In the genomic region with DNA sequence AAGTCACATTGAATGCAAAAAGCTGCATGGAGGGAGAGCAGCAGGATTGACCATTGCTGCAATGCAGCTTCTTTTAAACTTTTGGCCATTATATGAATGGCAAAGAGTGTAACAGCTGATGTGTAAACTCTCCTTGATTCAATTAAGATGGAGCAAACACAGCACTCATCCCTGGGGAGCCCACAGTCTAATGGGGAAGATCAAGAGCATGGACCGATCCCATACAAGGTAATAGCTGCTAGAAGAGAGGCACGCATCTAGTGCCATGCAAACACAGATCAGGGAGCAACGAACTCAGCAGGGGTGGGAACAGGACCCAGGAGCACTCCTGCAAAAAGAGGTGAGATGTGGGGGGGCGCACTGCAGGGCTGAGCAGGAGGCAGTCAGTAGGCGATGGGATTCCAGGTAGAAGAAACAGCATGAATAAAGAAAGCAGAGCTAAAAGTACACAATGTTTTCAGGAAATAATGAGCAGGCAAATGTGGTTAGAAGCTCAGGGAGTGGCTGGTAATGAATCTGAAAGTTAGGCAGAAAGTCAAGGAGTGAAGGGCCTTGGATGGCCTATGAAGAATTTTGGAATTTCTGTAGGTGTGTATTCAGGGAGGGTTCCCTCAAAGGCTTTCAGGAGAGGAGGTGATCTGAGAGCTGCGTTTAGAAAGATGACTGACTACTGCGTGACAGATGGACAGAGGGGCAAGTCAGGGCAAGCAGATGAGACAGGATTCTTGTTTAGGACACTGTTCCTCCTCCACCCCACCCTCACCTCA, we compare ENCODE assay signal across 14 cellular contexts. TPM values are rescaled to one million over a fixed set of nuclear protein-coding genes. Genes with fewer than 3 reads are reported as not detected.
DNase-seq lines count a peak whose midpoint lies in the region; ATAC-seq and TF ChIP-seq lines count a peak whose summit lies in the region.
"Had no signal": no experiment of that assay in that cellular context is flagged by ENCODE, and none has a peak within 500 bp of the region (broad histone marks: within the 10 kb centered on the region; RNA-seq: fewer than 3 reads in every experiment).

No MANE protein-coding gene starts in this region.

- H3F3A ChIP-seq in PC-3 (ENCODE audit: low read length, unreplicated experiment) = no peaks in the 10 kb centered on the region
- peaks cover 4% of the 10 kb centered on the region for H3F3A ChIP-seq in smooth muscle cell (ENCODE audit: low read depth)

- TF ChIP-seq CTCF in HEK293 (tag by site-specific recombination; IDR thresholded peaks at IDR 0.05) (no peak), PC-3 (conservative IDR thresholded peaks at IDR 0.05; ENCODE audit: low read depth, low read length) (no peak), gastroesophageal sphincter (IDR thresholded peaks at IDR 0.05) (no peak), smooth muscle cell (IDR thresholded peaks at IDR 0.05; ENCODE audit: borderline replicate concordance, insufficient read depth, poor library complexity, severe bottlenecking) (no peak)

- H3K9me3 ChIP-seq in HEK293 (ENCODE audit: control insufficient read depth, insufficient read depth, low read depth, low read length) = no peaks in the 10 kb centered on the region
- H3K9me3 ChIP-seq in PC-3 (ENCODE audit: low read length) = no peaks in the 10 kb centered on the region
- no peaks in the 10 kb centered on the region for H3K9me3 ChIP-seq in gastroesophageal sphincter
- H3K9me3 ChIP-seq in smooth muscle cell (replicated peaks; ENCODE audit: low read depth) = no peaks in the 10 kb centered on the region

- H3K27ac ChIP-seq in HEK293 (ENCODE audit: extremely low read depth, low read depth, low read length) = no peak overlapping the region
- H3K27ac ChIP-seq in PC-3 (ENCODE audit: low read length) = peak overlapping the region; percentile 85
- H3K27ac ChIP-seq in gastroesophageal sphincter = peak overlapping the region; percentile 3 to 85 (median 78)
- H3K27ac ChIP-seq in smooth muscle cell (ENCODE audit: low read depth) = peak overlapping the region; percentile 95

- TF ChIP-seq POLR2A in gastroesophageal sphincter (IDR thresholded peaks at IDR 0.05) = no peak

- H3K9me2 ChIP-seq in PC-3 (replicated peaks; ENCODE audit: low read length) = no peaks in the 10 kb centered on the region

- WGBS in gastroesophageal sphincter (ENCODE audit: low coverage in 1 of 2), 2 donors = 61 to 75% methylated on average over 6 to 7 of the region's 7 CpGs
- 74% methylated on average over 7 of the region's 7 CpGs for WGBS in smooth muscle cell (ENCODE audit: low lambda C conversion rate)

- TF ChIP-seq EP300 in gastroesophageal sphincter (IDR thresholded peaks at IDR 0.05) = no peak

- H3K36me3 ChIP-seq in HEK293 (ENCODE audit: control insufficient read depth in 2 of 2, insufficient read depth in 1 of 2, low read length in 2 of 2) (no peaks in the 10 kb centered on the region), PC-3 (ENCODE audit: low read depth, low read length) (no peaks in the 10 kb centered on the region), gastroesophageal sphincter (no peaks in the 10 kb centered on the region), smooth muscle cell (ENCODE audit: low read depth) (no peaks in the 10 kb centered on the region)

- CTCF ChIA-PET in HEK293 (lab: Yijun Ruan, JAX) = interaction anchor here (0.8 to 1.3 kb wide), 2 partner anchors 10 to 50 kb away, joined by 3 to 4 read pairs; no protein-coding TSS in a partner anchor
- CTCF ChIA-PET in PC-3 (lab: Charles Lee) = interaction anchor here (0.7 to 0.9 kb wide), 2 partner anchors 10 to 44 kb away, joined by 3 to 7 read pairs; no protein-coding TSS in a partner anchor

- intact Hi-C loops in PC-3 (cut with micrococcal nuclease) = loop anchor here (2.0 kb wide), 1 partner anchor 78 kb away; no protein-coding TSS in a partner anchor

- ATAC-seq in PC-3 (peak; percentile 48), gastroesophageal sphincter (no peak), GM18520 (IDR thresholded peaks at IDR 0.05; ENCODE audit: unreplicated experiment) (no peak)

- H3K4me3 ChIP-seq in HEK293 (ENCODE audit: low read depth, low read length) = no peak overlapping the region
- H3K4me3 ChIP-seq in PC-3 (ENCODE audit: low read length) = no peak overlapping the region
- no peak overlapping the region for H3K4me3 ChIP-seq in gastroesophageal sphincter
- H3K4me3 ChIP-seq in smooth muscle cell = no peak overlapping the region

- DNase-seq in PC-3 = peak; percentile 43
- no peak for DNase-seq in smooth muscle cell (lab: John Stamatoyannopoulos, UW; ENCODE audit: unreplicated experiment)
- DNase-seq in activated T-cell treated with anti-CD3 and anti-CD28 coated beads for 4 hours = no peak
- no peak for DNase-seq in pons (ENCODE audit: low spot score)
- DNase-seq: activated CD4-positive, CD25-positive, alpha-beta regulatory T cell treated with anti-CD3 and anti-CD28 coated beads, Interleukin-2, amount 50 U/mL, for 72 hours; activated naive CD4-positive, alpha-beta T cell treated with anti-CD3 and anti-CD28 coated beads, Interleukin-2, amount 10 ng/mL, durations not matched to agents 7 days and 5 days; effector memory CD4-positive, alpha-beta T cell; GOT3; islet precursor cell; NCI-H1694; SHP77 had no signal

- POLR2A ChIA-PET in HEK293 (lab: Yijun Ruan, JAX) (interaction anchor here (0.7 kb wide), 1 partner anchor 44 kb away, joined by 3 read pairs; no protein-coding TSS in a partner anchor), PC-3 (lab: Charles Lee; ENCODE audit: unreplicated experiment) (interaction anchor here (0.6 to 0.9 kb wide), 6 partner anchors 20 to 1053 kb away, joined by 3 to 6 read pairs (median 4); no protein-coding TSS in a partner anchor)

- H3K27me3 ChIP-seq in PC-3 (ENCODE audit: low read length) (no peaks in the 10 kb centered on the region), gastroesophageal sphincter (no peaks in the 10 kb centered on the region), smooth muscle cell (ENCODE audit: low read depth) (no peaks in the 10 kb centered on the region)

- H4K20me1 ChIP-seq in PC-3 (ENCODE audit: low read length) = no peaks in the 10 kb centered on the region
- no peaks in the 10 kb centered on the region for H4K20me1 ChIP-seq in smooth muscle cell (ENCODE audit: low read depth)

- H3K9ac ChIP-seq in PC-3 (ENCODE audit: low read length) (no peak overlapping the region), smooth muscle cell (ENCODE audit: low read depth) (peak overlapping the region; percentile 62)

- H3K4me2 ChIP-seq in PC-3 (ENCODE audit: low read length) = peak overlapping the region; percentile 78
- peak overlapping the region; percentile 11 for H3K4me2 ChIP-seq in smooth muscle cell

- no peaks in the 10 kb centered on the region for H3K4me1 ChIP-seq in HEK293 (ENCODE audit: control insufficient read depth, insufficient read depth, low read length)
- peaks cover 27% of the 10 kb centered on the region for H3K4me1 ChIP-seq in PC-3 (ENCODE audit: insufficient read depth, low read length)
- H3K4me1 ChIP-seq in gastroesophageal sphincter = peaks cover 4 to 29% (median 20%) of the 10 kb centered on the region in 3 donors
- peaks cover 16% of the 10 kb centered on the region for H3K4me1 ChIP-seq in smooth muscle cell (ENCODE audit: low read depth)

- H2AFZ ChIP-seq in PC-3 (ENCODE audit: low read length) (no peak overlapping the region), smooth muscle cell (ENCODE audit: low read depth) (no peak overlapping the region)

- no TSS peak for BruUV-seq in PC-3 (replicated peaks; lab: Mats Ljungman, UMichigan)

- H3K79me2 ChIP-seq in PC-3 (ENCODE audit: low read length) = no peaks in the 10 kb centered on the region
- H3K79me2 ChIP-seq in smooth muscle cell (ENCODE audit: low read depth) = no peaks in the 10 kb centered on the region

TF ChIP-seq in HEK293, 187 proteins besides CTCF, POLR2A, EP300 and RAD21:
- TF ChIP-seq ZIC2 (tag by site-specific recombination; IDR thresholded peaks at IDR 0.05) (peak; percentile 49; the same call in 1 of the 2 replicates), KLF1 (tag by site-specific recombination; IDR thresholded peaks at IDR 0.05) (no peak)

RNA-seq across cellular contexts. Expression of a gene that starts 17.2 kb away (rescaled TPM):
- total RNA-seq in PC-3 (2014; rRNA removed) (4.7 and 10.9 TPM in 2 replicates), gastroesophageal sphincter (10 to 100 TPM; 32.2 to 38.4 (median 36.0) TPM), smooth muscle cell (24.5 and 27.2 TPM in 2 replicates)
- polyA plus RNA-seq in smooth muscle cell = 9.9 and 21.2 TPM in 2 replicates
